12 cellular contexts compared by ENCODE assay signal in the genomic region with DNA sequence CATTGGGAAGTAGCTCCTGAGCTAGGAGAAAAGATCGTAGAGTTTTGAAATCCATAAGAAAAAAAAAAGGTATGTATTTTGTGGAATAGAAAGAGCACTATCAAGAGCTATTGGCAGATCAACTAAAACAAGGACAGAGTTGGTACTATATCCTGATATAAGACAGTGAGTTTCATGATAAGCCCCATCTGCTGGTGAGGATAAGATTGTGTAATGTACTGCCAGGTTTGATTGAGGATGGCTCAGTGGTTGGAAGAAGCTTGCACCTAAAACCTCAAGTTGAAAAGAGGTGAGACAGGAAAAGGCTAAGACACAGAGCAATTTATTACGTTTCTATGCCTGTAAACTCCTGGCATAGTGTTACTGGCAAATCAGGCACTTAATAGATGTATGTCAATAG.
DNase-seq lines count a peak whose midpoint lies in the region; ATAC-seq and TF ChIP-seq lines count a peak whose summit lies in the region.
"Had no signal": no experiment of that assay in that cellular context is flagged by ENCODE, and none has a peak within 500 bp of the region (broad histone marks: within the 10 kb centered on the region; RNA-seq: fewer than 3 reads in every experiment).

No MANE protein-coding gene starts in this region.

- intact Hi-C loops in dorsolateral prefrontal cortex (cut with DNase I), result no loop called here

- H3K4me3 ChIP-seq in dorsolateral prefrontal cortex, result no peak overlapping the region
- H3K4me3 ChIP-seq: BLaER1, K562 had no signal

- TF ChIP-seq CTCF in dorsolateral prefrontal cortex (IDR thresholded peaks at IDR 0.05 in 54 of 56, conservative IDR thresholded peaks at IDR 0.05 in 2 of 56; ENCODE audit: low read depth in 1 of 56, partially characterized antibody in 56 of 56), result peak in 42 of 56 donors; percentile 15 to 56 (median 32)

- H3K27me3 ChIP-seq in dorsolateral prefrontal cortex, result no peaks in the 10 kb centered on the region
- H3K27me3 ChIP-seq: BLaER1 had no signal

- DNase-seq in NOMO-1 treated with DMSO at 0.1 percent for 48 hours (lab: John Stamatoyannopoulos, UW; ENCODE audit: unreplicated experiment) (peak; percentile 11), NOMO-1 treated with dmso at 0.1 percent for 144 hours (lab: John Stamatoyannopoulos, UW; ENCODE audit: unreplicated experiment) (no peak), NCI-H82 (lab: John Stamatoyannopoulos, UW) (peak; percentile 100), dorsolateral prefrontal cortex (no peak), ureter (ENCODE audit: low spot score) (no peak)
- no peak for DNase-seq in stimulated activated naive CD8-positive, alpha-beta T cell treated with anti-CD3 and anti-CD28 coated beads, Interleukin-15, Interleukin-2, amounts not matched to agents 100 U/mL and 50 U/mL, for 24 hours
- no peak for DNase-seq in stimulated activated naive CD4-positive, alpha-beta T cell treated with Interleukin-2 at 50 U/mL for 16 hours (lab: John Stamatoyannopoulos, UW)
- DNase-seq: foreskin melanocyte; stimulated activated CD4-positive, alpha-beta T cell treated with anti-CD3 and anti-CD28 coated beads, Interleukin-4, amount 100 ng/mL, for 24 hours had no signal

- ATAC-seq in stimulated activated naive CD8-positive, alpha-beta T cell treated with anti-CD3 and anti-CD28 coated beads, Interleukin-15, Interleukin-2, amounts not matched to agents 100 U/mL and 50 U/mL, for 24 hours, result peak; percentile 52
- ATAC-seq in GM21360 (IDR thresholded peaks at IDR 0.05; ENCODE audit: unreplicated experiment), result no peak
- ATAC-seq: K562 had no signal

- no peak overlapping the region for H3K27ac ChIP-seq in dorsolateral prefrontal cortex
- H3K27ac ChIP-seq: BLaER1 had no signal

Comparison
In these comparisons a context has a peak if more than half of its experiments do, and no peak if none do; other contexts are left out.
1. DNase-seq: peak in NOMO-1 treated with DMSO at 0.1 percent for 48 hours (single experiment) and NCI-H82 (single experiment); none in NOMO-1 treated with dmso at 0.1 percent for 144 hours (single experiment), dorsolateral prefrontal cortex (0 of 10), stimulated activated naive CD8-positive, alpha-beta T cell treated with anti-CD3 and anti-CD28 coated beads, Interleukin-15, Interleukin-2, amounts not matched to agents 100 U/mL and 50 U/mL, for 24 hours (single experiment), stimulated activated naive CD4-positive, alpha-beta T cell treated with Interleukin-2 at 50 U/mL for 16 hours (single experiment) and ureter (single experiment).